ENCODE assay signal across 23 cellular contexts in the genomic region with DNA sequence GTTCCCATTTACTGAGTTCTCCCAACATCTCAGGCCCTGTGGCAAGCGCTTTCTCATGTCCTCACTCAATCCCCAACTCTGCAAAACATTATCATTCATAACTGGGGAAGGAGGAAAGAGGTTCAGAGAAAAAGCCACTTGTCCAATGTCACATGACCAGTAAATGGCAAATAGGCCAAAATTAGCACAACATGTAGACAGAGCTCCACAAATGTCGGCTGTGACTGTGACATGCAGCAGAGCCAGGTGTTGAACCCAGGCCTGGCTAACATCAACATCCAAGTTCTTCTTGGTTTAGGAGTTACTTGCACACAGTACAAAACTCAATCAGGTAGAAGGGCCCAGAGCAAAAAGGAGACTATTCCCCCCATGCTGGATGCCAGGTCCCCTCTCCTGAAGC. TPM values are rescaled to one million over a fixed set of nuclear protein-coding genes. Genes with fewer than 3 reads are reported as not detected.
A peak's percentile ranks its signal among the peaks of the same experiment; 100 is the strongest.
DNase-seq lines count a peak whose midpoint lies in the region; ATAC-seq, FAIRE-seq and TF ChIP-seq lines count a peak whose summit lies in the region.
"Had no signal": no experiment of that assay in that cellular context is flagged by ENCODE, and none has a peak within 500 bp of the region (broad histone marks: within the 10 kb centered on the region; RNA-seq: fewer than 3 reads in every experiment).

No MANE protein-coding gene starts in this region.

- no TSS peak for BruUV-seq in Caco-2 (replicated peaks; lab: Mats Ljungman, UMichigan)

- intact Hi-C loops in Caco-2 (cut with micrococcal nuclease; ENCODE audit: unreplicated experiment) (no loop called here), ascending aorta (cut with DNase I) (loop anchor here (10.0 kb wide), 3 partner anchors 372 to 1162 kb away; a partner anchor contains a TSS)
- intact Hi-C loops in naive thymus-derived CD4-positive, alpha-beta T cell (cut with micrococcal nuclease), result no loop called here

- POLR2A ChIA-PET in Caco-2 (lab: Charles Lee), result no interaction called here
- POLR2A ChIA-PET in naive thymus-derived CD4-positive, alpha-beta T cell (lab: Charles Lee), result no interaction called here

- no peak for ATAC-seq in activated T-cell treated with anti-CD3 and anti-CD28 coated beads, Interleukin-2, amount 50 U/mL, for 4 hours
- no peak for ATAC-seq in GM21529 (IDR thresholded peaks at IDR 0.05; ENCODE audit: unreplicated experiment)
- ATAC-seq in naive thymus-derived CD4-positive, alpha-beta T cell, result no peak
- ATAC-seq: activated CD8-positive, alpha-beta memory T cell treated with anti-CD3 and anti-CD28 coated beads, Interleukin-2, amount 10 ng/mL, durations not matched to agents 7 days and 5 days; effector memory CD8-positive, alpha-beta T cell had no signal

- H3K36me3 ChIP-seq in Caco-2 (ENCODE audit: control insufficient read depth, insufficient read depth, low read length), result peaks cover 2% of the 10 kb centered on the region
- H3K36me3 ChIP-seq in ascending aorta, result peaks cover 32 to 35% of the 10 kb centered on the region in 2 donors
- peaks cover 5% of the 10 kb centered on the region for H3K36me3 ChIP-seq in rectal smooth muscle tissue (ENCODE audit: control insufficient read depth, insufficient read depth, low read length)
- peaks cover 0 to 63% (median 0%) of the 10 kb centered on the region in 3 experiments for H3K36me3 ChIP-seq in naive thymus-derived CD4-positive, alpha-beta T cell (ENCODE audit: control insufficient read depth in 2 of 3, insufficient read depth in 3 of 3, low read length in 3 of 3)
- H3K36me3 ChIP-seq: ovary had no signal

- TF ChIP-seq CTCF in Caco-2 (IDR thresholded peaks at IDR 0.05; ENCODE audit: insufficient read depth in 1 of 2, low read depth in 1 of 2, low read length in 1 of 2, severe bottlenecking in 1 of 2, unreplicated experiment in 1 of 2) (no peak), ascending aorta (IDR thresholded peaks at IDR 0.05) (no peak)

- no peak overlapping the region for H3K4me3 Mint-ChIP-seq in Caco-2 (ENCODE audit: unreplicated experiment)
- H3K4me3 Mint-ChIP-seq in activated T-cell treated with anti-CD3 and anti-CD28 coated beads, Interleukin-2, amount 50 U/mL, for 4 hours, result no peak overlapping the region
- no peak overlapping the region for H3K4me3 Mint-ChIP-seq in naive thymus-derived CD4-positive, alpha-beta T cell
- H3K4me3 Mint-ChIP-seq: activated CD8-positive, alpha-beta memory T cell treated with anti-CD3 and anti-CD28 coated beads, Interleukin-2, amount 10 ng/mL, durations not matched to agents 7 days and 5 days; CD4-positive, CD25-positive, alpha-beta regulatory T cell; effector memory CD8-positive, alpha-beta T cell had no signal

- peaks cover 28% of the 10 kb centered on the region for H3K4me1 ChIP-seq in Caco-2
- peaks cover 56 to 81% of the 10 kb centered on the region in 2 donors for H3K4me1 ChIP-seq in ascending aorta
- H3K4me1 ChIP-seq in rectal smooth muscle tissue (ENCODE audit: control insufficient read depth, insufficient read depth, low read length), result peaks cover 69% of the 10 kb centered on the region
- H3K4me1 ChIP-seq in naive thymus-derived CD4-positive, alpha-beta T cell (ENCODE audit: control insufficient read depth in 2 of 2, insufficient read depth in 2 of 2, low read length in 2 of 2), result peaks cover 0 to 17% of the 10 kb centered on the region in 2 donors

- H3K36me3 Mint-ChIP-seq in Caco-2 (ENCODE audit: insufficient read depth, unreplicated experiment), result peaks cover 28% of the 10 kb centered on the region
- peaks cover 17% of the 10 kb centered on the region for H3K36me3 Mint-ChIP-seq in activated T-cell treated with anti-CD3 and anti-CD28 coated beads, Interleukin-2, amount 50 U/mL, for 4 hours (ENCODE audit: insufficient read depth)
- H3K36me3 Mint-ChIP-seq in naive thymus-derived CD4-positive, alpha-beta T cell, result peaks cover 0 to 14% (median 3%) of the 10 kb centered on the region in 5 donors

- CTCF ChIA-PET in Caco-2 (lab: Charles Lee), result no interaction called here
- CTCF ChIA-PET in naive thymus-derived CD4-positive, alpha-beta T cell (lab: Charles Lee), result no interaction called here

- no peak for FAIRE-seq in frontal cortex (lab: Jason Lieb, UNC)
- FAIRE-seq: GM12892, kidney had no signal

- peaks cover 31% of the 10 kb centered on the region for H3K4me1 Mint-ChIP-seq in Caco-2 (ENCODE audit: low read depth, unreplicated experiment)
- peaks cover 47% of the 10 kb centered on the region for H3K4me1 Mint-ChIP-seq in activated T-cell treated with anti-CD3 and anti-CD28 coated beads, Interleukin-2, amount 50 U/mL, for 4 hours (ENCODE audit: low read depth)
- H3K4me1 Mint-ChIP-seq in naive thymus-derived CD4-positive, alpha-beta T cell, result peaks cover 41 to 89% (median 58%) of the 10 kb centered on the region in 7 donors

- H3K27ac ChIP-seq in ascending aorta, result peak overlapping the region; percentile 96 to 99
- H3K27ac ChIP-seq in rectal smooth muscle tissue (ENCODE audit: low read depth, low read length), result peak overlapping the region; percentile 97
- H3K27ac ChIP-seq in naive thymus-derived CD4-positive, alpha-beta T cell (ENCODE audit: low read depth, low read length), result no peak overlapping the region
- H3K27ac ChIP-seq: hepatocyte, ovary, RWPE1 had no signal

- no peaks in the 10 kb centered on the region for H3K9me3 Mint-ChIP-seq in Caco-2 (ENCODE audit: unreplicated experiment)
- no peaks in the 10 kb centered on the region for H3K9me3 Mint-ChIP-seq in activated T-cell treated with anti-CD3 and anti-CD28 coated beads, Interleukin-2, amount 50 U/mL, for 4 hours
- no peaks in the 10 kb centered on the region for H3K9me3 Mint-ChIP-seq in naive thymus-derived CD4-positive, alpha-beta T cell
- H3K9me3 Mint-ChIP-seq: activated T-helper 2 cell treated with anti-CD3 and anti-CD28 coated beads, Interferon-gamma antibody, Interleukin-2, Interleukin-4, amounts not matched to agents 10 μg/mL and 5 μg/mL and 100 μg/mL, durations not matched to agents 14 hours and 24 hours and 36 hours; CD4-positive, CD25-positive, alpha-beta regulatory T cell; effector memory CD8-positive, alpha-beta T cell had no signal

- H3K27me3 ChIP-seq in Caco-2 (replicated peaks; ENCODE audit: control insufficient read depth, insufficient read depth, low read length), result no peaks in the 10 kb centered on the region
- no peaks in the 10 kb centered on the region for H3K27me3 ChIP-seq in ascending aorta
- no peaks in the 10 kb centered on the region for H3K27me3 ChIP-seq in rectal smooth muscle tissue (ENCODE audit: control insufficient read depth, insufficient read depth, low read length)
- no peaks in the 10 kb centered on the region for H3K27me3 ChIP-seq in naive thymus-derived CD4-positive, alpha-beta T cell (ENCODE audit: control insufficient read depth in 2 of 2, insufficient read depth in 2 of 2, low read length in 2 of 2)
- H3K27me3 ChIP-seq: adrenal gland, hepatocyte, ovary had no signal

- no peaks in the 10 kb centered on the region for H3K27me3 Mint-ChIP-seq in Caco-2 (ENCODE audit: insufficient read depth, unreplicated experiment)
- no peaks in the 10 kb centered on the region for H3K27me3 Mint-ChIP-seq in activated T-cell treated with anti-CD3 and anti-CD28 coated beads, Interleukin-2, amount 50 U/mL, for 4 hours (ENCODE audit: low read depth)
- no peaks in the 10 kb centered on the region for H3K27me3 Mint-ChIP-seq in naive thymus-derived CD4-positive, alpha-beta T cell
- H3K27me3 Mint-ChIP-seq: activated CD8-positive, alpha-beta memory T cell treated with anti-CD3 and anti-CD28 coated beads, Interleukin-2, amount 10 ng/mL, durations not matched to agents 7 days and 5 days; CD4-positive, CD25-positive, alpha-beta regulatory T cell; effector memory CD8-positive, alpha-beta T cell had no signal

- H3K27ac Mint-ChIP-seq in Caco-2 (ENCODE audit: unreplicated experiment), result peak overlapping the region; percentile 13
- H3K27ac Mint-ChIP-seq in naive thymus-derived CD4-positive, alpha-beta T cell, result no peak overlapping the region
- H3K27ac Mint-ChIP-seq: activated CD8-positive, alpha-beta memory T cell treated with anti-CD3 and anti-CD28 coated beads, Interleukin-2, amount 10 ng/mL, durations not matched to agents 7 days and 5 days; activated T-helper 2 cell treated with anti-CD3 and anti-CD28 coated beads, Interferon-gamma antibody, Interleukin-2, Interleukin-4, amounts not matched to agents 10 μg/mL and 5 μg/mL and 100 μg/mL, durations not matched to agents 14 hours and 24 hours and 36 hours; effector memory CD8-positive, alpha-beta T cell had no signal

- no peak overlapping the region for H3K4me3 ChIP-seq in Caco-2 (ENCODE audit: low read depth, low read length)
- peak overlapping the region in 1 of 2 donors; percentile 19 for H3K4me3 ChIP-seq in ascending aorta
- no peak overlapping the region for H3K4me3 ChIP-seq in rectal smooth muscle tissue (ENCODE audit: low read length)
- H3K4me3 ChIP-seq in naive thymus-derived CD4-positive, alpha-beta T cell (ENCODE audit: low read length), result no peak overlapping the region
- H3K4me3 ChIP-seq: adrenal gland, hepatocyte, ovary had no signal

- no peak overlapping the region for H3K9ac ChIP-seq in rectal smooth muscle tissue (ENCODE audit: low read length)

- no peaks in the 10 kb centered on the region for H3K9me3 ChIP-seq in Caco-2
- no peaks in the 10 kb centered on the region for H3K9me3 ChIP-seq in ascending aorta
- no peaks in the 10 kb centered on the region for H3K9me3 ChIP-seq in naive thymus-derived CD4-positive, alpha-beta T cell (ENCODE audit: control insufficient read depth in 2 of 3, low read length in 3 of 3)
- H3K9me3 ChIP-seq: adrenal gland, ovary had no signal

- no peak for DNase-seq in Caco-2
- no peak for DNase-seq in ascending aorta (ENCODE audit: low spot score in 2 of 2)
- DNase-seq in islet precursor cell, result peak; percentile 82
- DNase-seq in activated T-cell treated with anti-CD3 and anti-CD28 coated beads, Interleukin-2, amount 50 U/mL, for 4 hours, result no peak
- no peak for DNase-seq in frontal cortex (ENCODE audit: low spot score in 2 of 2)
- DNase-seq in naive thymus-derived CD4-positive, alpha-beta T cell, result no peak
- DNase-seq: activated CD4-positive, alpha-beta T cell treated with anti-CD3 and anti-CD28 coated beads for 48 hours; activated CD8-positive, alpha-beta memory T cell treated with anti-CD3 and anti-CD28 coated beads, Interleukin-2, amount 10 ng/mL, durations not matched to agents 7 days and 5 days; CD4-positive, CD25-positive, alpha-beta regulatory T cell; effector memory CD8-positive, alpha-beta T cell; HCEC 1CT; kidney; NCI-H2107; NCI-H524 treated with DMSO at 0.1 percent for 48 hours; ovary; stimulated activated CD4-positive, alpha-beta T cell treated with anti-CD3 and anti-CD28 coated beads, Interleukin-2, amount 100 ng/mL, for 48 hours had no signal

RNA-seq across cellular contexts. Expression of a gene that starts 10.8 kb away (rescaled TPM):
- total RNA-seq in Caco-2 (2022), result 40.2 and 41.5 TPM in 2 replicates
- 102 TPM for total RNA-seq in ascending aorta
- total RNA-seq in activated T-cell treated with anti-CD3 and anti-CD28 coated beads, Interleukin-2, amount 50 U/mL, for 4 hours, result 10 to 100 TPM; 42.7 to 47.3 (median 45.4) TPM
- 42.8 TPM for total RNA-seq in frontal cortex
- 10 to 100 TPM; 28.6 to 41.1 (median 29.1) TPM for total RNA-seq in naive thymus-derived CD4-positive, alpha-beta T cell
- polyA plus RNA-seq in naive thymus-derived CD4-positive, alpha-beta T cell, result 10 to 100 TPM; 15.4 to 22.5 TPM

RNA-seq across cellular contexts. Expression of a gene that starts 11.1 kb away (rescaled TPM):
- total RNA-seq in Caco-2 (2022) (38.4 and 40.2 TPM in 2 replicates), ascending aorta (19.1 TPM), frontal cortex (15.5 TPM)
- total RNA-seq in activated T-cell treated with anti-CD3 and anti-CD28 coated beads, Interleukin-2, amount 50 U/mL, for 4 hours, result 10 to 100 TPM; 24.1 to 25.4 (median 24.4) TPM
- total RNA-seq in naive thymus-derived CD4-positive, alpha-beta T cell, result 10 to 100 TPM; 28.7 to 62.8 (median 35.6) TPM
- 10 to 100 TPM; 20.2 to 25.1 TPM for polyA plus RNA-seq in naive thymus-derived CD4-positive, alpha-beta T cell
